In the genomic region with DNA sequence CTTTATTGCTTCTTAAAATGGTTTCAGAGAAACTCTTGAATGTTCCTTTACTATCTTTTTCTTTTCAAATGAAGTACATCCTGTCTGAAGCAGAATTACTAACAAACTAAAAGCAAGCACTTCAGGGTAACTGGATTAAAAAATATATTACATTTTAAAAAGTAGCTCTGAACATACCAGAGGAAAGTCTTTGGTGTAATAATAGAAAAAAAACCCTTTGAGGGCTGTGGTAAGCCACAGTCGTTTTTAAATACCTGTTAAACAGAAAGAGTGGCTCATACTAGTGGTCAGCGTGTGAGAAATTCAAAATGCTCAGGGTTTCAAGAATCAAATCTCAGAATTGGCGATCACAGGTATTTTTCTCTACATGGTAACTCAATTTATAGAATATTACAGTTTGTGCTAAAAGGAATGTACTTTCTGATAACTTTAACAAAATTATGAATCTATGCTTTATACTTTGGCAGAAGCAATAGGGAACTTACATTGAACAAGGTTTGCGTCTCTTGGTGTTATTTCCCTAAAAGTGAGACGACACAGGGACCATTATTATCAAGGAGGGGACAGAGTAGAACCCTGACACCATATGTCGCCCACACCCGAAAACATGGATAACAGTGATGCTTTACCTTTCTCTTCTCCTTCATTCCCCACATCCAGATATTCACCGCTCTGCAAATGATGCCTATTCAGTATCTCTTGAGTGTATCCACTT, we compare ENCODE assay signal across 1 cellular context.
TF ChIP-seq lines count a peak whose summit lies in the region.

No MANE protein-coding gene starts in this region.

TF ChIP-seq in GM12878, 131 proteins besides CTCF, POLR2A, EP300 and RAD21 (continued from another document):
- TF ChIP-seq SKIL (IDR thresholded peaks at IDR 0.05; ENCODE audit: low read depth, poor library complexity, severe bottlenecking) (peak; percentile 73), ATF2 (IDR thresholded peaks at IDR 0.05; ENCODE audit: low read length) (peak; percentile 84), NFIC (IDR thresholded peaks at IDR 0.05; ENCODE audit: low read depth, low read length) (peak; percentile 92), ZNF217 (IDR thresholded peaks at IDR 0.05) (peak; percentile 94), TCF7 (IDR thresholded peaks at IDR 0.05; ENCODE audit: borderline replicate concordance) (0 out of 2 replicates have a peak, but pooled peaks have one; percentile 56), MTA2 (IDR thresholded peaks at IDR 0.05; ENCODE audit: low read depth) (peak; percentile 70), TAF1 (IDR thresholded peaks at IDR 0.05; ENCODE audit: borderline replicate concordance, low read depth, low read length) (no peak), PAX5 (IDR thresholded peaks at IDR 0.05; ENCODE audit: borderline replicate concordance, low read depth, low read length) (peak; percentile 59; the same call in 1 of the 2 replicates), CHD1 (IDR thresholded peaks at IDR 0.05; ENCODE audit: low read depth, low read length) (no peak), SMARCA5 (IDR thresholded peaks at IDR 0.05) (no peak), JUNB (IDR thresholded peaks at IDR 0.05) (peak; percentile 46; the same call in 1 of the 2 replicates), PKNOX1 (IDR thresholded peaks at IDR 0.05) (no peak), MEF2A (IDR thresholded peaks at IDR 0.05; ENCODE audit: insufficient read depth, low read depth, low read length) (peak; percentile 89), BMI1 (IDR thresholded peaks at IDR 0.05; ENCODE audit: borderline replicate concordance) (no peak), BCL3 (IDR thresholded peaks at IDR 0.05; ENCODE audit: borderline replicate concordance, insufficient read depth, low read depth, low read length, poor library complexity, severe bottlenecking) (peak; percentile 34), MEF2B (IDR thresholded peaks at IDR 0.05; ENCODE audit: partially characterized antibody, poor library complexity, severe bottlenecking) (peak; percentile 75), ZNF24 (IDR thresholded peaks at IDR 0.05) (peak; percentile 54; the same call in 1 of the 2 replicates), IKZF2 (IDR thresholded peaks at IDR 0.05) (peak in 1 of 2 experiments; percentile 26; a peak in 1 of 4 replicates), ZNF687 (IDR thresholded peaks at IDR 0.05) (no peak), HDAC2 (IDR thresholded peaks at IDR 0.05) (no peak), RCOR1 (conservative IDR thresholded peaks at IDR 0.05; ENCODE audit: low read depth, low read length) (peak; percentile 86; the same call in 1 of the 2 replicates), BCL11A (IDR thresholded peaks at IDR 0.05; ENCODE audit: low read depth, low read length) (peak; percentile 69), RFX5 (IDR thresholded peaks at IDR 0.05; ENCODE audit: low read depth, low read length) (no peak), SMC3 (IDR thresholded peaks at IDR 0.05; ENCODE audit: borderline replicate concordance, low read length) (peak; percentile 9; the same call in 1 of the 2 replicates), RUNX3 (IDR thresholded peaks at IDR 0.05; ENCODE audit: low read length) (peak; percentile 99)
TF ChIP-seq in GM12878: peak in this region for 29.
